ENCODE assay signal across 8 cellular contexts in genomic region chr1:1001631-1002300, GRCh38. TPM values are rescaled to one million over a fixed set of nuclear protein-coding genes. Genes with fewer than 3 reads are reported as not detected.
A peak's percentile ranks its signal among the peaks of the same experiment; 100 is the strongest.
DNase-seq lines count a peak whose midpoint lies in the region; ATAC-seq and TF ChIP-seq lines count a peak whose summit lies in the region.

No MANE protein-coding gene starts in this region.

- DNase-seq in activated CD4-positive, alpha-beta T cell treated with anti-CD3 and anti-CD28 coated beads for 4 hours: peak; percentile 54 to 65
- no peak for DNase-seq in coronary artery (ENCODE audit: low spot score)
- DNase-seq in stimulated activated CD4-positive, alpha-beta T cell treated with anti-CD3 and anti-CD28 coated beads, TNF-alpha, amount 100 ng/mL, for 1 hour (ENCODE audit: low read depth in 3 of 3, low spot score in 1 of 3): peak in 2 of 3 donors; percentile 39 to 70

- H3K9me2 ChIP-seq in Loucy (replicated peaks; ENCODE audit: low read depth, low read length): no peaks in the 10 kb centered on the region

- ATAC-seq in HG02759 (IDR thresholded peaks at IDR 0.05; ENCODE audit: unreplicated experiment) (no peak), GM18520 (IDR thresholded peaks at IDR 0.05; ENCODE audit: unreplicated experiment) (no peak)

- H3K9me3 ChIP-seq in Loucy (ENCODE audit: insufficient read depth, low read depth, low read length) (no peaks in the 10 kb centered on the region), liver (ENCODE audit: control insufficient read depth in 4 of 4, low read length in 3 of 4) (no peaks in the 10 kb centered on the region)

- peak overlapping the region; percentile 66; the same call in 1 of the 2 replicates for H2AFZ ChIP-seq in Loucy (ENCODE audit: low read length)

- peaks cover 15% of the 10 kb centered on the region for H4K20me1 ChIP-seq in Loucy (ENCODE audit: insufficient read depth, low read length, poor library complexity, severe bottlenecking)

- H3K79me2 ChIP-seq in Loucy (ENCODE audit: insufficient read depth, low read length): peaks cover 19% of the 10 kb centered on the region; the same call in 1 of the 2 replicates

- H3K27ac ChIP-seq in coronary artery (peak overlapping the region; percentile 96 to 100), liver (ENCODE audit: low read depth in 1 of 2, low read length in 2 of 2) (peak overlapping the region; percentile 83 to 84)

- H3K36me3 ChIP-seq in Loucy (ENCODE audit: insufficient read depth, low read length): no peaks in the 10 kb centered on the region
- no peaks in the 10 kb centered on the region for H3K36me3 ChIP-seq in liver (ENCODE audit: control insufficient read depth in 4 of 4, insufficient read depth in 3 of 4, low read depth in 1 of 4, low read length in 3 of 4)

- H3K4me1 ChIP-seq in Loucy (ENCODE audit: insufficient read depth, low read length, poor library complexity, severe bottlenecking) (peaks cover 60% of the 10 kb centered on the region), liver (ENCODE audit: control insufficient read depth in 4 of 4, insufficient read depth in 4 of 4, low read length in 3 of 4) (peaks cover 6 to 51% (median 43%) of the 10 kb centered on the region in 4 donors)

- H3K9ac ChIP-seq in Loucy (ENCODE audit: low read depth, low read length, poor library complexity, severe bottlenecking) (peak overlapping the region; percentile 81), liver (ENCODE audit: low read depth in 1 of 2, low read length in 2 of 2) (no peak overlapping the region)

- H3K27me3 ChIP-seq in Loucy (ENCODE audit: insufficient read depth, low read length, poor library complexity, severe bottlenecking) (no peaks in the 10 kb centered on the region), liver (ENCODE audit: control insufficient read depth in 4 of 4, insufficient read depth in 4 of 4, low read length in 3 of 4) (peaks cover 0 to 11% (median 1%) of the 10 kb centered on the region in 4 donors)

- TF ChIP-seq CTCF in Loucy (conservative IDR thresholded peaks at IDR 0.05; ENCODE audit: low read length) (peak; percentile 63), coronary artery (IDR thresholded peaks at IDR 0.05) (peak; percentile 96), liver (IDR thresholded peaks at IDR 0.05; ENCODE audit: low read depth, low read length, missing input control) (peak; percentile 74)

- H3K4me2 ChIP-seq in Loucy (ENCODE audit: low read depth, low read length, poor library complexity, severe bottlenecking): peak overlapping the region; percentile 98

- TF ChIP-seq RAD21 in liver (IDR thresholded peaks at IDR 0.05): peak; percentile 58 to 65

- H3F3A ChIP-seq in Loucy (ENCODE audit: low read depth): no peaks in the 10 kb centered on the region

- WGBS in liver: 4% methylated on average over 64 of the region's 64 CpGs

- H3K4me3 ChIP-seq in GM08714 (ENCODE audit: low read length) (peak overlapping the region; percentile 57), Loucy (ENCODE audit: low read length, poor library complexity, severe bottlenecking) (peak overlapping the region; percentile 85), coronary artery (peak overlapping the region; percentile 89), liver (ENCODE audit: low read depth in 1 of 3, low read length in 3 of 3) (peak overlapping the region in 1 of 3 donors; percentile 66)

TF ChIP-seq in liver, 16 proteins besides CTCF, POLR2A, EP300 and RAD21:
- TF ChIP-seq RXRA (IDR thresholded peaks at IDR 0.05) (peak in 1 of 2 donors; percentile 44), EGR1 (IDR thresholded peaks at IDR 0.05; ENCODE audit: low read depth in 2 of 2) (no peak), FOXA1 (IDR thresholded peaks at IDR 0.05) (no peak)

RNA-seq across cellular contexts. Expression of gene HES4, which starts 1.9 kb away (rescaled TPM):
- total RNA-seq in liver: 1 to 10 TPM in 1 of 2 donors, under 1 TPM in 1; 0.93 to 1.7 TPM
- 1 to 10 TPM; 1.7 to 1.9 TPM for polyA plus RNA-seq in liver

RNA-seq across cellular contexts. Expression of gene ISG15, which starts 11.5 kb away (rescaled TPM):
- 10 to 100 TPM in 1 of 2 donors, 1 to 10 TPM in 1; 9.3 to 30.1 TPM for total RNA-seq in liver
- 10 to 100 TPM; 82.8 to 89.4 TPM for polyA plus RNA-seq in liver

RNA-seq across cellular contexts. Expression of gene AGRN, which starts 18.2 kb away (rescaled TPM):
- total RNA-seq in liver: 10 to 100 TPM; 15.7 to 22.4 TPM
- 10 to 100 TPM in 1 of 2 donors, 1 to 10 TPM in 1; 1.8 to 18.1 TPM for polyA plus RNA-seq in liver

RNA-seq across cellular contexts. Expression of gene PERM1, which starts 19.9 kb away (rescaled TPM):
- total RNA-seq in liver: under 1 TPM in 1 of 2 donors, not detected in 1; under 0.01 TPM
- polyA plus RNA-seq in liver: under 1 TPM in 1 of 2 donors, not detected in 1; 0.06 TPM

RNA-seq across cellular contexts. Expression of gene PLEKHN1, which starts 35.5 kb away (rescaled TPM):
- total RNA-seq in liver: under 1 TPM in 1 of 2 donors, not detected in 1; 0.17 TPM
- under 1 TPM in 1 of 2 donors, not detected in 1; 0.18 TPM for polyA plus RNA-seq in liver
